In the genomic region with DNA sequence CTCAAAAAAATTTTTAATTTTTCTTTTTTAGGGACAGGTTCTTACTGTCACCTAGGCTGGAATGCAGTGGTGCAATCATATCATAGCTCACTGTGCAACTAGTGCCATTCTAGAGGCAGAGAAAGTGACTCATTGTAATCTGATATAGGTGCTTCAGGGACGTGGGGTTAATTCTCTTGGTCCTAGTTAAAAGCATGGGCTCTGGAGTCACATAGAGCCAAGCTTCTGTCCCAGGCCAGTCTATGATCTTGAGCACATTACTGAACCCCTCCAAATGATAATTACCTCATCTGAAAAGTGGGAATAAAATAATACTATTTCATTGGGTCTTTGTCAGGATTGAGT, we compare ENCODE assay signal across 9 cellular contexts. TPM values are rescaled to one million over a fixed set of nuclear protein-coding genes. Genes with fewer than 3 reads are reported as not detected.
DNase-seq lines count a peak whose midpoint lies in the region; ATAC-seq and TF ChIP-seq lines count a peak whose summit lies in the region.
"Had no signal": no experiment of that assay in that cellular context is flagged by ENCODE, and none has a peak within 500 bp of the region (broad histone marks: within the 10 kb centered on the region; RNA-seq: fewer than 3 reads in every experiment).

No MANE protein-coding gene starts in this region.

- POLR2A ChIA-PET in WTC11 (lab: Charles Lee): interaction anchor here (0.5 kb wide), 1 partner anchor 16 kb away, joined by 4 read pairs; no protein-coding TSS in a partner anchor

- peak overlapping the region; percentile 97; the same call in 1 of the 2 replicates for H3K4me3 Mint-ChIP-seq in WTC11
- H3K4me3 Mint-ChIP-seq in mesothelial cell of epicardium: peak overlapping the region; percentile 82

- intact Hi-C loops in right cardiac atrium (cut with DNase I): no loop called here

- H3K36me3 Mint-ChIP-seq in WTC11 (no peaks in the 10 kb centered on the region; the same call in 1 of the 2 replicates), mesothelial cell of epicardium (no peaks in the 10 kb centered on the region)

- H3K27ac Mint-ChIP-seq in WTC11 (no peak overlapping the region), mesothelial cell of epicardium (no peak overlapping the region)

- 59% methylated on average over 1 of the region's 1 CpG for WGBS in right cardiac atrium

- DNase-seq in DMS 273 (lab: John Stamatoyannopoulos, UW; ENCODE audit: unreplicated experiment) (peak; percentile 60), WTC11 (ENCODE audit: low spot score) (no peak), mesothelial cell of epicardium (ENCODE audit: low spot score in 2 of 2, unreplicated experiment in 2 of 2) (no peak), H7 (no peak), inferior parietal cortex (ENCODE audit: extremely low spot score) (no peak), right cardiac atrium (no peak)
- no peak for DNase-seq in activated CD4-positive, alpha-beta T cell treated with anti-CD3 and anti-CD28 coated beads for 4 hours
- DNase-seq: upper lobe of left lung had no signal

- H3K4me1 ChIP-seq in right cardiac atrium (ENCODE audit: control insufficient read depth, insufficient read depth, low read length): no peaks in the 10 kb centered on the region

- H3K27ac ChIP-seq in right cardiac atrium (ENCODE audit: low read length): no peak overlapping the region

- H3K4me1 Mint-ChIP-seq in WTC11 (peaks cover 16% of the 10 kb centered on the region), mesothelial cell of epicardium (peaks cover 21% of the 10 kb centered on the region)

- TF ChIP-seq RAD21 in Ishikawa (IDR thresholded peaks at IDR 0.05; ENCODE audit: low read depth): no peak

- no peak for TF ChIP-seq EP300 in Ishikawa (IDR thresholded peaks at IDR 0.05; ENCODE audit: borderline replicate concordance)

- ATAC-seq in WTC11 (no peak), right cardiac atrium (no peak)

- TF ChIP-seq CTCF in WTC11 (IDR thresholded peaks at IDR 0.05): no peak
- TF ChIP-seq CTCF in mesothelial cell of epicardium (IDR thresholded peaks at IDR 0.05; ENCODE audit: unreplicated experiment): no peak

- H3K9me3 ChIP-seq in right cardiac atrium (ENCODE audit: control insufficient read depth, low read length): no peaks in the 10 kb centered on the region
- H3K9me3 ChIP-seq: upper lobe of left lung had no signal

- no peaks in the 10 kb centered on the region; the same call in 1 of the 2 replicates for H3K36me3 ChIP-seq in H7 (replicated peaks; ENCODE audit: control insufficient read depth, insufficient read depth, low read length)

- H3K27me3 ChIP-seq in H7 (ENCODE audit: control insufficient read depth, insufficient read depth, low read length) (no peaks in the 10 kb centered on the region; the same call in 1 of the 2 replicates), right cardiac atrium (ENCODE audit: control insufficient read depth, insufficient read depth) (no peaks in the 10 kb centered on the region)
- H3K27me3 ChIP-seq: upper lobe of left lung had no signal

- H3K9me3 Mint-ChIP-seq in WTC11 (no peaks in the 10 kb centered on the region), mesothelial cell of epicardium (no peaks in the 10 kb centered on the region)

- H3K27me3 Mint-ChIP-seq in WTC11 (ENCODE audit: low read depth) (no peaks in the 10 kb centered on the region), mesothelial cell of epicardium (ENCODE audit: low read depth) (no peaks in the 10 kb centered on the region)

- CTCF ChIA-PET in WTC11 (lab: Charles Lee): no interaction called here

- no peak overlapping the region for H3K4me3 ChIP-seq in H7 (ENCODE audit: insufficient read depth, low read depth, low read length)
- no peak overlapping the region for H3K4me3 ChIP-seq in right cardiac atrium (ENCODE audit: low read length)

TF ChIP-seq in Ishikawa, 13 proteins besides CTCF, POLR2A, EP300 and RAD21:
- TF ChIP-seq, protein P1, sequence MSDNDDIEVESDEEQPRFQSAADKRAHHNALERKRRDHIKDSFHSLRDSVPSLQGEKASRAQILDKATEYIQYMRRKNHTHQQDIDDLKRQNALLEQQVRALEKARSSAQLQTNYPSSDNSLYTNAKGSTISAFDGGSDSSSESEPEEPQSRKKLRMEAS (IDR thresholded peaks at IDR 0.05): no peak
- TF ChIP-seq YY1 (IDR thresholded peaks at IDR 0.05; ENCODE audit: low read depth) (no peak), ZBTB7A (IDR thresholded peaks at IDR 0.05; ENCODE audit: low read depth) (no peak), TCF12 (IDR thresholded peaks at IDR 0.05; ENCODE audit: low read depth) (no peak), EGR1 (IDR thresholded peaks at IDR 0.05) (no peak), TEAD4 (IDR thresholded peaks at IDR 0.05) (peak; percentile 84), CREB1 (IDR thresholded peaks at IDR 0.05; ENCODE audit: low read depth) (no peak), NFIC (IDR thresholded peaks at IDR 0.05) (no peak), CEBPB (IDR thresholded peaks at IDR 0.05) (peak; percentile 90)

TF ChIP-seq in WTC11, 78 proteins besides CTCF, POLR2A, EP300 and RAD21:
- TF ChIP-seq NR3C1 (CRISPR knock-in tag; conservative IDR thresholded peaks at IDR 0.05; ENCODE audit: low read depth) (no peak), JAZF1 (CRISPR knock-in tag; IDR thresholded peaks at IDR 0.05) (no peak), FOXP1 (CRISPR knock-in tag; IDR thresholded peaks at IDR 0.05; ENCODE audit: borderline replicate concordance) (no peak), ELF4 (CRISPR knock-in tag; IDR thresholded peaks at IDR 0.05; ENCODE audit: low read depth) (no peak), NR1H2 (CRISPR knock-in tag; IDR thresholded peaks at IDR 0.05) (no peak), JUN (CRISPR knock-in tag; IDR thresholded peaks at IDR 0.05) (no peak), EMX1 (CRISPR knock-in tag; IDR thresholded peaks at IDR 0.05) (no peak)
- TF ChIP-seq, protein P2, sequence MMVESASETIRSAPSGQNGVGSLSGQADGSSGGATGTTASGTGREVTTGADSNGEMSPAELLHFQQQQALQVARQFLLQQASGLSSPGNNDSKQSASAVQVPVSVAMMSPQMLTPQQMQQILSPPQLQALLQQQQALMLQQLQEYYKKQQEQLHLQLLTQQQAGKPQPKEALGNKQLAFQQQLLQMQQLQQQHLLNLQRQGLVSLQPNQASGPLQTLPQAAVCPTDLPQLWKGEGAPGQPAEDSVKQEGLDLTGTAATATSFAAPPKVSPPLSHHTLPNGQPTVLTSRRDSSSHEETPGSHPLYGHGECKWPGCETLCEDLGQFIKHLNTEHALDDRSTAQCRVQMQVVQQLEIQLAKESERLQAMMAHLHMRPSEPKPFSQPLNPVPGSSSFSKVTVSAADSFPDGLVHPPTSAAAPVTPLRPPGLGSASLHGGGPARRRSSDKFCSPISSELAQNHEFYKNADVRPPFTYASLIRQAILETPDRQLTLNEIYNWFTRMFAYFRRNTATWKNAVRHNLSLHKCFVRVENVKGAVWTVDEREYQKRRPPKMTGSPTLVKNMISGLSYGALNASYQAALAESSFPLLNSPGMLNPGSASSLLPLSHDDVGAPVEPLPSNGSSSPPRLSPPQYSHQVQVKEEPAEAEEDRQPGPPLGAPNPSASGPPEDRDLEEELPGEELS (CRISPR knock-in tag; IDR thresholded peaks at IDR 0.05): no peak
- TF ChIP-seq, protein P3, sequence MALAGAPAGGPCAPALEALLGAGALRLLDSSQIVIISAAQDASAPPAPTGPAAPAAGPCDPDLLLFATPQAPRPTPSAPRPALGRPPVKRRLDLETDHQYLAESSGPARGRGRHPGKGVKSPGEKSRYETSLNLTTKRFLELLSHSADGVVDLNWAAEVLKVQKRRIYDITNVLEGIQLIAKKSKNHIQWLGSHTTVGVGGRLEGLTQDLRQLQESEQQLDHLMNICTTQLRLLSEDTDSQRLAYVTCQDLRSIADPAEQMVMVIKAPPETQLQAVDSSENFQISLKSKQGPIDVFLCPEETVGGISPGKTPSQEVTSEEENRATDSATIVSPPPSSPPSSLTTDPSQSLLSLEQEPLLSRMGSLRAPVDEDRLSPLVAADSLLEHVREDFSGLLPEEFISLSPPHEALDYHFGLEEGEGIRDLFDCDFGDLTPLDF (CRISPR knock-in tag; IDR thresholded peaks at IDR 0.05): no peak
- TF ChIP-seq, protein P4, sequence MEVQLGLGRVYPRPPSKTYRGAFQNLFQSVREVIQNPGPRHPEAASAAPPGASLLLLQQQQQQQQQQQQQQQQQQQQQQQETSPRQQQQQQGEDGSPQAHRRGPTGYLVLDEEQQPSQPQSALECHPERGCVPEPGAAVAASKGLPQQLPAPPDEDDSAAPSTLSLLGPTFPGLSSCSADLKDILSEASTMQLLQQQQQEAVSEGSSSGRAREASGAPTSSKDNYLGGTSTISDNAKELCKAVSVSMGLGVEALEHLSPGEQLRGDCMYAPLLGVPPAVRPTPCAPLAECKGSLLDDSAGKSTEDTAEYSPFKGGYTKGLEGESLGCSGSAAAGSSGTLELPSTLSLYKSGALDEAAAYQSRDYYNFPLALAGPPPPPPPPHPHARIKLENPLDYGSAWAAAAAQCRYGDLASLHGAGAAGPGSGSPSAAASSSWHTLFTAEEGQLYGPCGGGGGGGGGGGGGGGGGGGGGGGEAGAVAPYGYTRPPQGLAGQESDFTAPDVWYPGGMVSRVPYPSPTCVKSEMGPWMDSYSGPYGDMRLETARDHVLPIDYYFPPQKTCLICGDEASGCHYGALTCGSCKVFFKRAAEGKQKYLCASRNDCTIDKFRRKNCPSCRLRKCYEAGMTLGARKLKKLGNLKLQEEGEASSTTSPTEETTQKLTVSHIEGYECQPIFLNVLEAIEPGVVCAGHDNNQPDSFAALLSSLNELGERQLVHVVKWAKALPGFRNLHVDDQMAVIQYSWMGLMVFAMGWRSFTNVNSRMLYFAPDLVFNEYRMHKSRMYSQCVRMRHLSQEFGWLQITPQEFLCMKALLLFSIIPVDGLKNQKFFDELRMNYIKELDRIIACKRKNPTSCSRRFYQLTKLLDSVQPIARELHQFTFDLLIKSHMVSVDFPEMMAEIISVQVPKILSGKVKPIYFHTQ (CRISPR knock-in tag; IDR thresholded peaks at IDR 0.05): no peak

RNA-seq across cellular contexts. Expression of a gene that starts 1.1 kb away (rescaled TPM):
- total RNA-seq in WTC11 (2021): 68.7 to 73.2 TPM (median 72.6 TPM) in 3 replicates
- 38.0 to 39.1 TPM (median 38.4 TPM) in 3 replicates for total RNA-seq in mesothelial cell of epicardium
- 133 and 134 TPM in 2 replicates for total RNA-seq in H7 (2014; rRNA removed; shearing (Covaris generic))
- 10 to 100 TPM; 85.6 to 100.0 (median 95.3) TPM for total RNA-seq in right cardiac atrium
- 75.1 TPM for polyA plus RNA-seq in right cardiac atrium

RNA-seq across cellular contexts. Expression of a gene that starts 7.8 kb away (rescaled TPM):
- total RNA-seq in WTC11 (2021) (15.6 to 18.4 TPM (median 17.6 TPM) in 3 replicates), mesothelial cell of epicardium (25.9 to 26.6 TPM (median 26.1 TPM) in 3 replicates), right cardiac atrium (10 to 100 TPM; 64.8 to 91.3 (median 78.1) TPM)
- total RNA-seq in H7 (2014; rRNA removed; shearing (Covaris generic)): 22.5 and 22.8 TPM in 2 replicates
- polyA plus RNA-seq in right cardiac atrium: 78.0 TPM

RNA-seq across cellular contexts. Expression of a gene that starts 32.2 kb away (rescaled TPM):
- total RNA-seq in WTC11 (2021) (29.6 to 35.5 TPM (median 34.6 TPM) in 3 replicates), mesothelial cell of epicardium (26.5 to 31.0 TPM (median 27.8 TPM) in 3 replicates), right cardiac atrium (10 to 100 TPM; 16.8 to 21.4 (median 20.1) TPM)
- total RNA-seq in H7 (2014; rRNA removed; shearing (Covaris generic)): 45.7 and 49.8 TPM in 2 replicates
- polyA plus RNA-seq in right cardiac atrium: 10.8 TPM

RNA-seq across cellular contexts. Expression of a gene that starts 47.9 kb away (rescaled TPM):
- total RNA-seq in WTC11 (2021) (97.4 to 108 TPM (median 99.8 TPM) in 3 replicates), mesothelial cell of epicardium (58.4 to 64.5 TPM (median 64.0 TPM) in 3 replicates), right cardiac atrium (10 to 100 TPM; 25.9 to 35.8 (median 28.1) TPM)
- 164 and 193 TPM in 2 replicates for total RNA-seq in H7 (2014; rRNA removed; shearing (Covaris generic))
- polyA plus RNA-seq in right cardiac atrium: 16.0 TPM
